7 cellular contexts compared by ENCODE assay signal in genomic region chr1:149398527-149398926, GRCh38.
DNase-seq lines count a peak whose midpoint lies in the region; ATAC-seq and TF ChIP-seq lines count a peak whose summit lies in the region.
"Not testable (repeated sequence)": the region's sequence is repeated elsewhere in the genome, so short reads cannot be mapped to it uniquely, and the experiment has no call there.

No MANE protein-coding gene starts in this region.

- not testable (repeated sequence) for H3K9me3 Mint-ChIP-seq in CD8-positive, alpha-beta memory T cell; activated T-cell treated with anti-CD3 and anti-CD28 coated beads, Interleukin-2, amount 50 U/mL, for 24 hours; MCF 10A (ENCODE audit: unreplicated experiment); naive thymus-derived CD4-positive, alpha-beta T cell

- peak overlapping the region; percentile 66 for H3K4me2 ChIP-seq in PC-3 (ENCODE audit: low read length)

- ATAC-seq in PC-3; naive thymus-derived CD4-positive, alpha-beta T cell: not testable (repeated sequence)

- H3K4me1 ChIP-seq in CD8-positive, alpha-beta memory T cell (ENCODE audit: insufficient read depth, low read length); PC-3 (ENCODE audit: insufficient read depth, low read length); naive thymus-derived CD4-positive, alpha-beta T cell (ENCODE audit: control insufficient read depth in 2 of 2, insufficient read depth in 2 of 2, low read length in 2 of 2); stomach: not testable (repeated sequence)

- 56 to 65% (median 61%) methylated on average over 6 of the region's 6 CpGs for WGBS in stomach, 5 donors

- not testable (repeated sequence) for H3K27me3 Mint-ChIP-seq in CD8-positive, alpha-beta memory T cell; activated T-cell treated with anti-CD3 and anti-CD28 coated beads, Interleukin-2, amount 50 U/mL, for 24 hours; MCF 10A (ENCODE audit: insufficient read depth, unreplicated experiment); naive thymus-derived CD4-positive, alpha-beta T cell

- H3K9me2 ChIP-seq in PC-3 (replicated peaks; ENCODE audit: low read length) = not testable (repeated sequence)

- not testable (repeated sequence) for H3K36me3 Mint-ChIP-seq in CD8-positive, alpha-beta memory T cell; activated T-cell treated with anti-CD3 and anti-CD28 coated beads, Interleukin-2, amount 50 U/mL, for 24 hours (ENCODE audit: low read depth); MCF 10A (ENCODE audit: insufficient read depth, unreplicated experiment); naive thymus-derived CD4-positive, alpha-beta T cell

- POLR2A ChIA-PET in CD8-positive, alpha-beta memory T cell (lab: Charles Lee); PC-3 (lab: Charles Lee; ENCODE audit: unreplicated experiment); MCF 10A (lab: Yijun Ruan, JAX); naive thymus-derived CD4-positive, alpha-beta T cell (lab: Charles Lee): not testable (repeated sequence)

- not testable (repeated sequence) for DNase-seq in CD8-positive, alpha-beta memory T cell; activated T-cell treated with anti-CD3 and anti-CD28 coated beads, Interleukin-2, amount 50 U/mL, for 24 hours; MCF 10A (ENCODE audit: unreplicated experiment); epithelial cell of prostate (ENCODE audit: low read depth, low spot score); naive thymus-derived CD4-positive, alpha-beta T cell
- DNase-seq in PC-3 = peak; percentile 2
- DNase-seq in stomach = peak; percentile 27

- H2AFZ ChIP-seq in PC-3 (ENCODE audit: low read length) = not testable (repeated sequence)

- intact Hi-C loops in PC-3 (cut with micrococcal nuclease); MCF 10A (cut with micrococcal nuclease); naive thymus-derived CD4-positive, alpha-beta T cell (cut with micrococcal nuclease); stomach (cut with DNase I; ENCODE audit: low total_unique reads): not testable (repeated sequence)

- not testable (repeated sequence) for H3K9ac ChIP-seq in PC-3 (ENCODE audit: low read length)

- not testable (repeated sequence) for TF ChIP-seq POLR2A in stomach (IDR thresholded peaks at IDR 0.05)

- H3K4me3 ChIP-seq in CD8-positive, alpha-beta memory T cell (ENCODE audit: low read length); PC-3 (ENCODE audit: low read length); naive thymus-derived CD4-positive, alpha-beta T cell (ENCODE audit: low read length); stomach: not testable (repeated sequence)

- peaks cover 13 to 23% (median 18%) of the 10 kb centered on the region in 3 donors for H3K4me1 Mint-ChIP-seq in CD8-positive, alpha-beta memory T cell
- peaks cover 16% of the 10 kb centered on the region for H3K4me1 Mint-ChIP-seq in activated T-cell treated with anti-CD3 and anti-CD28 coated beads, Interleukin-2, amount 50 U/mL, for 24 hours (ENCODE audit: low read depth)
- peaks cover 11% of the 10 kb centered on the region for H3K4me1 Mint-ChIP-seq in MCF 10A (ENCODE audit: insufficient read depth, unreplicated experiment)
- H3K4me1 Mint-ChIP-seq in naive thymus-derived CD4-positive, alpha-beta T cell = peaks cover 0 to 26% (median 10%) of the 10 kb centered on the region in 7 donors

- CTCF ChIA-PET in CD8-positive, alpha-beta memory T cell (lab: Charles Lee); PC-3 (lab: Charles Lee); MCF 10A (lab: Yijun Ruan, JAX); naive thymus-derived CD4-positive, alpha-beta T cell (lab: Charles Lee): not testable (repeated sequence)

- H3K4me3 Mint-ChIP-seq in CD8-positive, alpha-beta memory T cell = peak overlapping the region in 5 of 7 donors; percentile 29 to 72 (median 63)
- not testable (repeated sequence) for H3K4me3 Mint-ChIP-seq in activated T-cell treated with anti-CD3 and anti-CD28 coated beads, Interleukin-2, amount 50 U/mL, for 24 hours
- peak overlapping the region; percentile 46 for H3K4me3 Mint-ChIP-seq in MCF 10A (ENCODE audit: unreplicated experiment)
- H3K4me3 Mint-ChIP-seq in naive thymus-derived CD4-positive, alpha-beta T cell = peak overlapping the region in 7 of 10 donors; percentile 60 to 71 (median 70)

- TF ChIP-seq EP300 in stomach (IDR thresholded peaks at IDR 0.05) = not testable (repeated sequence)

- BruUV-seq in PC-3 (replicated peaks; lab: Mats Ljungman, UMichigan); MCF 10A (replicated peaks; lab: Mats Ljungman, UMichigan): not testable (repeated sequence)

- H3K27me3 ChIP-seq in CD8-positive, alpha-beta memory T cell (ENCODE audit: insufficient read depth, low read length, poor library complexity, severe bottlenecking); PC-3 (ENCODE audit: low read length); naive thymus-derived CD4-positive, alpha-beta T cell (ENCODE audit: control insufficient read depth in 2 of 2, insufficient read depth in 2 of 2, low read length in 2 of 2); stomach: not testable (repeated sequence)

- not testable (repeated sequence) for H3K9me3 ChIP-seq in CD8-positive, alpha-beta memory T cell (ENCODE audit: low read length); PC-3 (ENCODE audit: low read length); naive thymus-derived CD4-positive, alpha-beta T cell (ENCODE audit: control insufficient read depth in 2 of 3, low read length in 3 of 3); stomach

- not testable (repeated sequence) for H3F3A ChIP-seq in PC-3 (ENCODE audit: low read length, unreplicated experiment)

- not testable (repeated sequence) for TF ChIP-seq CTCF in PC-3 (conservative IDR thresholded peaks at IDR 0.05; ENCODE audit: low read depth, low read length); MCF 10A (IDR thresholded peaks at IDR 0.05; ENCODE audit: unreplicated experiment); stomach (IDR thresholded peaks at IDR 0.05)

- not testable (repeated sequence) for H3K36me3 ChIP-seq in CD8-positive, alpha-beta memory T cell (ENCODE audit: insufficient read depth, low read length); PC-3 (ENCODE audit: low read depth, low read length); naive thymus-derived CD4-positive, alpha-beta T cell (ENCODE audit: control insufficient read depth in 2 of 3, insufficient read depth in 3 of 3, low read length in 3 of 3); stomach

- not testable (repeated sequence) for H3K27ac ChIP-seq in CD8-positive, alpha-beta memory T cell (ENCODE audit: low read depth, low read length); naive thymus-derived CD4-positive, alpha-beta T cell (ENCODE audit: low read depth, low read length); stomach
- H3K27ac ChIP-seq in PC-3 (ENCODE audit: low read length) (peak overlapping the region; percentile 67), epithelial cell of prostate (peak overlapping the region; percentile 62)

- H4K20me1 ChIP-seq in PC-3 (ENCODE audit: low read length) = not testable (repeated sequence)

- H3K27ac Mint-ChIP-seq in CD8-positive, alpha-beta memory T cell = peak overlapping the region in 2 of 8 donors; percentile 37 to 54
- H3K27ac Mint-ChIP-seq in activated T-cell treated with anti-CD3 and anti-CD28 coated beads, Interleukin-2, amount 50 U/mL, for 24 hours = peak overlapping the region; percentile 61
- H3K27ac Mint-ChIP-seq in MCF 10A (ENCODE audit: low read depth, unreplicated experiment) = peak overlapping the region; percentile 54
- H3K27ac Mint-ChIP-seq in naive thymus-derived CD4-positive, alpha-beta T cell = peak overlapping the region in 7 of 9 donors; percentile 36 to 84 (median 69)

- not testable (repeated sequence) for H3K79me2 ChIP-seq in PC-3 (ENCODE audit: low read length)
